In genomic region chr3:124163689-124164088, GRCh38 we compare ENCODE assay signal across 34 cellular contexts.
"Had no signal": no experiment of that assay in that cellular context is flagged by ENCODE, and none has a peak within 500 bp of the region (broad histone marks: within the 10 kb centered on the region; RNA-seq: fewer than 3 reads in every experiment).

No MANE protein-coding gene starts in this region.

- H3K27me3 ChIP-seq: adrenal gland, body of pancreas, esophagus squamous epithelium, gastroesophageal sphincter had no signal

- H3K4me1 ChIP-seq: body of pancreas, esophagus squamous epithelium had no signal

- FAIRE-seq: colon, endothelial cell of umbilical vein had no signal

- H3K27ac Mint-ChIP-seq: activated CD4-positive, alpha-beta memory T cell treated with anti-CD3 and anti-CD28 coated beads for 36 hours; activated CD4-positive, alpha-beta T cell treated with anti-CD3 and anti-CD28 coated beads for 36 hours; activated CD4-positive, alpha-beta T cell treated with anti-CD3 and anti-CD28 coated beads, Interleukin-2, amount 10 ng/mL, durations not matched to agents 24 days and 14 days; activated CD8-positive, alpha-beta memory T cell treated with anti-CD3 and anti-CD28 coated beads, Interleukin-2, amount 10 ng/mL, durations not matched to agents 7 days and 5 days; activated CD8-positive, alpha-beta T cell treated with anti-CD3 and anti-CD28 coated beads, Interleukin-2, amount 10 ng/mL, durations not matched to agents 7 days and 5 days; activated naive CD4-positive, alpha-beta T cell treated with anti-CD3 and anti-CD28 coated beads for 36 hours; activated naive CD4-positive, alpha-beta T cell treated with anti-CD3 and anti-CD28 coated beads, Interleukin-2, amount 50 U/mL, for 24 hours; activated naive CD8-positive, alpha-beta T cell treated with anti-CD3 and anti-CD28 coated beads for 36 hours; activated naive CD8-positive, alpha-beta T cell treated with anti-CD3 and anti-CD28 coated beads, Interleukin-2, amount 50 U/mL, for 24 hours; activated T-helper 1 cell treated with anti-CD3 and anti-CD28 coated beads, Interleukin-12 subunit alpha, Interleukin-12 subunit beta, Interleukin-2, Interleukin-4 antibody, amounts not matched to agents 30 ng/mL and 10 ng/mL and 1 ng/mL, durations not matched to agents 14 hours and 24 hours and 36 hours; activated T-helper 2 cell treated with anti-CD3 and anti-CD28 coated beads, Interferon-gamma antibody, Interleukin-2, Interleukin-4, amounts not matched to agents 10 μg/mL and 5 μg/mL and 100 μg/mL, durations not matched to agents 14 hours and 24 hours and 36 hours; effector memory CD8-positive, alpha-beta T cell had no signal

- H3K27me3 Mint-ChIP-seq: activated CD4-positive, alpha-beta memory T cell treated with anti-CD3 and anti-CD28 coated beads for 36 hours; activated CD4-positive, alpha-beta T cell treated with anti-CD3 and anti-CD28 coated beads, Interleukin-2, amount 10 ng/mL, durations not matched to agents 24 days and 14 days; activated naive CD8-positive, alpha-beta T cell treated with anti-CD3 and anti-CD28 coated beads for 36 hours; activated naive CD8-positive, alpha-beta T cell treated with anti-CD3 and anti-CD28 coated beads, Interleukin-2, amount 50 U/mL, for 24 hours had no signal

- H3K9me3 Mint-ChIP-seq: activated CD4-positive, alpha-beta memory T cell treated with anti-CD3 and anti-CD28 coated beads for 36 hours; activated CD4-positive, alpha-beta T cell treated with anti-CD3 and anti-CD28 coated beads, Interleukin-2, amount 10 ng/mL, durations not matched to agents 24 days and 14 days; activated naive CD4-positive, alpha-beta T cell treated with anti-CD3 and anti-CD28 coated beads for 36 hours; activated naive CD4-positive, alpha-beta T cell treated with anti-CD3 and anti-CD28 coated beads, Interleukin-2, amount 50 U/mL, for 24 hours; activated naive CD8-positive, alpha-beta T cell treated with anti-CD3 and anti-CD28 coated beads for 36 hours; activated naive CD8-positive, alpha-beta T cell treated with anti-CD3 and anti-CD28 coated beads, Interleukin-2, amount 50 U/mL, for 24 hours; activated T-helper 1 cell treated with anti-CD3 and anti-CD28 coated beads, Interleukin-12 subunit alpha, Interleukin-12 subunit beta, Interleukin-2, Interleukin-4 antibody, amounts not matched to agents 30 ng/mL and 10 ng/mL and 1 ng/mL, durations not matched to agents 14 hours and 24 hours and 36 hours; activated T-helper 2 cell treated with anti-CD3 and anti-CD28 coated beads, Interferon-gamma antibody, Interleukin-2, Interleukin-4, amounts not matched to agents 10 μg/mL and 5 μg/mL and 100 μg/mL, durations not matched to agents 14 hours and 24 hours and 36 hours had no signal

- H3K4me3 ChIP-seq: adrenal gland, body of pancreas, esophagus squamous epithelium, gastroesophageal sphincter had no signal

- H3K4me3 Mint-ChIP-seq: activated CD4-positive, alpha-beta memory T cell treated with anti-CD3 and anti-CD28 coated beads for 36 hours; activated CD4-positive, alpha-beta T cell treated with anti-CD3 and anti-CD28 coated beads for 36 hours; activated CD4-positive, alpha-beta T cell treated with anti-CD3 and anti-CD28 coated beads, Interleukin-2, amount 10 ng/mL, durations not matched to agents 24 days and 14 days; activated CD8-positive, alpha-beta memory T cell treated with anti-CD3 and anti-CD28 coated beads, Interleukin-2, amount 10 ng/mL, durations not matched to agents 7 days and 5 days; activated CD8-positive, alpha-beta T cell treated with anti-CD3 and anti-CD28 coated beads, Interleukin-2, amount 10 ng/mL, durations not matched to agents 7 days and 5 days; activated naive CD4-positive, alpha-beta T cell treated with anti-CD3 and anti-CD28 coated beads for 36 hours; activated naive CD4-positive, alpha-beta T cell treated with anti-CD3 and anti-CD28 coated beads, Interleukin-2, amount 50 U/mL, for 24 hours; activated naive CD8-positive, alpha-beta T cell treated with anti-CD3 and anti-CD28 coated beads for 36 hours; activated naive CD8-positive, alpha-beta T cell treated with anti-CD3 and anti-CD28 coated beads, Interleukin-2, amount 50 U/mL, for 24 hours; activated T-helper 1 cell treated with anti-CD3 and anti-CD28 coated beads, Interleukin-12 subunit alpha, Interleukin-12 subunit beta, Interleukin-2, Interleukin-4 antibody, amounts not matched to agents 30 ng/mL and 10 ng/mL and 1 ng/mL, durations not matched to agents 14 hours and 24 hours and 36 hours; effector memory CD8-positive, alpha-beta T cell had no signal

- H3K4me1 Mint-ChIP-seq: activated CD4-positive, alpha-beta T cell treated with anti-CD3 and anti-CD28 coated beads for 36 hours; activated CD4-positive, alpha-beta T cell treated with anti-CD3 and anti-CD28 coated beads, Interleukin-2, amount 10 ng/mL, durations not matched to agents 24 days and 14 days; activated CD8-positive, alpha-beta memory T cell treated with anti-CD3 and anti-CD28 coated beads, Interleukin-2, amount 10 ng/mL, durations not matched to agents 7 days and 5 days; activated naive CD4-positive, alpha-beta T cell treated with anti-CD3 and anti-CD28 coated beads, Interleukin-2, amount 50 U/mL, for 24 hours; activated naive CD8-positive, alpha-beta T cell treated with anti-CD3 and anti-CD28 coated beads for 36 hours; activated naive CD8-positive, alpha-beta T cell treated with anti-CD3 and anti-CD28 coated beads, Interleukin-2, amount 50 U/mL, for 24 hours had no signal

- DNase-seq: activated CD4-positive, alpha-beta memory T cell treated with anti-CD3 and anti-CD28 coated beads for 36 hours; activated CD4-positive, alpha-beta T cell treated with anti-CD3 and anti-CD28 coated beads for 36 hours; activated CD4-positive, alpha-beta T cell treated with anti-CD3 and anti-CD28 coated beads, Interleukin-2, amount 10 ng/mL, durations not matched to agents 24 days and 14 days; activated CD4-positive, CD25-positive, alpha-beta regulatory T cell; activated CD4-positive, CD25-positive, alpha-beta regulatory T cell treated with anti-CD3 and anti-CD28 coated beads, Interleukin-2, amount 50 U/mL, for 72 hours; activated CD8-positive, alpha-beta memory T cell treated with anti-CD3 and anti-CD28 coated beads, Interleukin-2, amount 10 ng/mL, durations not matched to agents 7 days and 5 days; activated CD8-positive, alpha-beta memory T cell treated with anti-CD3 and anti-CD28 coated beads, Interleukin-2, amount 50 U/mL, for 4 hours; activated CD8-positive, alpha-beta T cell treated with anti-CD3 and anti-CD28 coated beads, Interleukin-2, amount 10 ng/mL, durations not matched to agents 7 days and 5 days; activated effector memory CD4-positive, alpha-beta T cell treated with anti-CD3 and anti-CD28 coated beads, Interleukin-2, amount 50 U/mL, for 16 hours; activated naive CD4-positive, alpha-beta T cell treated with anti-CD3 and anti-CD28 coated beads for 36 hours; activated naive CD8-positive, alpha-beta T cell treated with anti-CD3 and anti-CD28 coated beads for 36 hours; activated naive CD8-positive, alpha-beta T cell treated with anti-CD3 and anti-CD28 coated beads, Interleukin-2, amount 50 U/mL, for 24 hours; activated T-cell treated with anti-CD3 and anti-CD28 coated beads, Interleukin-2, amount 50 U/mL, for 1 hour; activated T-cell treated with anti-CD3 and anti-CD28 coated beads, Interleukin-2, amount 50 U/mL, for 48 hours; adrenal gland; amygdala; aorta; body of pancreas; caudate nucleus; cortex of kidney; dermis blood vessel endothelial cell; effector CD4-positive, alpha-beta T cell; effector memory CD8-positive, alpha-beta T cell; esophagus squamous epithelium; foreskin melanocyte; head of caudate nucleus; T-helper 2 cell had no signal

- H3K9me3 ChIP-seq: adrenal gland, body of pancreas, esophagus squamous epithelium, gastroesophageal sphincter had no signal

- H3K36me3 ChIP-seq: adrenal gland, esophagus squamous epithelium, gastroesophageal sphincter had no signal

- H3K27ac ChIP-seq: adrenal gland, body of pancreas, epithelial cell of prostate, esophagus squamous epithelium, gastroesophageal sphincter had no signal

- H3K36me3 Mint-ChIP-seq: activated CD4-positive, alpha-beta memory T cell treated with anti-CD3 and anti-CD28 coated beads for 36 hours; activated CD8-positive, alpha-beta memory T cell treated with anti-CD3 and anti-CD28 coated beads, Interleukin-2, amount 10 ng/mL, durations not matched to agents 7 days and 5 days; activated naive CD4-positive, alpha-beta T cell treated with anti-CD3 and anti-CD28 coated beads, Interleukin-2, amount 50 U/mL, for 24 hours; activated naive CD8-positive, alpha-beta T cell treated with anti-CD3 and anti-CD28 coated beads for 36 hours had no signal

- ATAC-seq: activated CD4-positive, alpha-beta T cell treated with anti-CD3 and anti-CD28 coated beads for 36 hours; activated CD8-positive, alpha-beta memory T cell treated with anti-CD3 and anti-CD28 coated beads, Interleukin-2, amount 10 ng/mL, durations not matched to agents 7 days and 5 days; activated CD8-positive, alpha-beta T cell treated with anti-CD3 and anti-CD28 coated beads, Interleukin-2, amount 10 ng/mL, durations not matched to agents 7 days and 5 days; activated naive CD8-positive, alpha-beta T cell treated with anti-CD3 and anti-CD28 coated beads, Interleukin-2, amount 50 U/mL, for 24 hours; body of pancreas; effector memory CD8-positive, alpha-beta T cell; gastroesophageal sphincter had no signal
